Comparison of ENCODE assay signal across 8 cellular contexts in the genomic region with DNA sequence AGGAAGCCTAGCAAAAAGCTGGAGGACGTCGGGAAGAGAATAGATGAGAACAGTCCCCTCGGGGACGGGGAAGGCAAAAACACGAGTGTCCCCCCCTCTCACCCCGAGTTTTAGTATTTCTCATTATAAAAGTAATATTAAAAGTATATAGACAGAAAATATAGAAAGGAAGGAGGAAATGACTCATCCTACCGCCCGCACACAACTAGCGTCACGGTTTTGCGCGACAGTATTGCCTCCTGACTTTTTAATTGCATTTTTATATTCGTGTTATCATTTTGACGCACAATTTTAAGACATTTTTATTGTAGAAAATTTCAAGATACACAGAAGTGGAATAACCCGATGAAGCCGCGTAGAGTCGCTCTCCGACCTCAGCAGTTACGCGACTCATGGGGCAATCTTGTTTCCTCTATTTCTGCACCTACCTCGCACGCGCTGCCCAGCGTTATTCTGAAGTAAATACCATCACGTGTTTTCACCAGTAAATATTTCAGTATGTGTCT. TPM values are rescaled to one million over a fixed set of nuclear protein-coding genes. Genes with fewer than 3 reads are reported as not detected.
DNase-seq lines count a peak whose midpoint lies in the region; ATAC-seq and TF ChIP-seq lines count a peak whose summit lies in the region.

No MANE protein-coding gene starts in this region.

- WGBS in body of pancreas, 2 donors: 1% methylated on average over 26 of the region's 26 CpGs

- peak overlapping the region; percentile 95 for H3K4me2 ChIP-seq in SU-DHL-6 (ENCODE audit: low read depth, low read length, poor library complexity, severe bottlenecking)

- ATAC-seq in HG03439 (IDR thresholded peaks at IDR 0.05; ENCODE audit: unreplicated experiment) (peak; percentile 12), body of pancreas (peak; percentile 19), GM19351 (IDR thresholded peaks at IDR 0.05; ENCODE audit: unreplicated experiment) (no peak)

- H3K9me3 ChIP-seq in SU-DHL-6 (ENCODE audit: insufficient read depth, low read length) (no peaks in the 10 kb centered on the region), body of pancreas (no peaks in the 10 kb centered on the region)

- H3K4me1 ChIP-seq in body of pancreas: peaks cover 14% of the 10 kb centered on the region

- H3K4me3 ChIP-seq in SU-DHL-6 (ENCODE audit: insufficient read depth, low read length, poor library complexity, severe bottlenecking): peak overlapping the region; percentile 59
- peak overlapping the region in 1 of 2 donors; percentile 75 for H3K4me3 ChIP-seq in body of pancreas

- peak overlapping the region; percentile 50 for H3K9ac ChIP-seq in SU-DHL-6 (ENCODE audit: low read length)

- TF ChIP-seq CTCF in SU-DHL-6 (IDR thresholded peaks at IDR 0.05; ENCODE audit: insufficient read depth, low read length, poor library complexity, severe bottlenecking) (peak; percentile 10), body of pancreas (IDR thresholded peaks at IDR 0.05) (peak in 4 of 7 experiments; percentile 7 to 49 (median 33))

- H3K79me2 ChIP-seq in SU-DHL-6 (ENCODE audit: insufficient read depth, low read length): peaks cover 31% of the 10 kb centered on the region

- no peaks in the 10 kb centered on the region for H3K9me2 ChIP-seq in SU-DHL-6 (replicated peaks; ENCODE audit: insufficient read depth, low read length)

- no peak for TF ChIP-seq POLR2A in body of pancreas (IDR thresholded peaks at IDR 0.05)

- intact Hi-C loops in body of pancreas (cut with DNase I): no loop called here

- peak overlapping the region; percentile 93 for H3K27ac ChIP-seq in SU-DHL-6 (ENCODE audit: low read depth, low read length)
- H3K27ac ChIP-seq in body of pancreas: peak overlapping the region; percentile 69 to 98 (median 87)

- peak overlapping the region; percentile 59 for H2AFZ ChIP-seq in SU-DHL-6 (ENCODE audit: low read depth, low read length, severe bottlenecking)

- H3K36me3 ChIP-seq in SU-DHL-6 (ENCODE audit: low read length): peaks cover 11% of the 10 kb centered on the region; the same call in 1 of the 2 replicates
- H3K36me3 ChIP-seq in body of pancreas (replicated peaks in 1 of 2; ENCODE audit: insufficient read depth in 1 of 2, low read depth in 2 of 2): no peaks in the 10 kb centered on the region

- peaks cover 44% of the 10 kb centered on the region for H3F3A ChIP-seq in SU-DHL-6 (ENCODE audit: insufficient read depth)

- no peaks in the 10 kb centered on the region for H4K20me1 ChIP-seq in SU-DHL-6 (ENCODE audit: low read depth, low read length)

- H3K27me3 ChIP-seq in SU-DHL-6 (ENCODE audit: low read length) (no peaks in the 10 kb centered on the region), body of pancreas (no peaks in the 10 kb centered on the region)

- peak; percentile 18 for DNase-seq in NCI-H748 (lab: John Stamatoyannopoulos, UW; ENCODE audit: unreplicated experiment)
- no peak for DNase-seq in NCI-H748 treated with DMSO at 0.1 percent for 48 hours (lab: John Stamatoyannopoulos, UW)
- DNase-seq in body of pancreas: peak; percentile 46 to 77 (median 56)
- peak; percentile 66 for DNase-seq in iris pigment epithelial cell (ENCODE audit: low read depth)
- peak in 3 of 4 experiments; percentile 40 to 64 (median 50) for DNase-seq in stimulated activated CD4-positive, alpha-beta T cell treated with anti-CD3 and anti-CD28 coated beads, Interleukin-1b, Interleukin-23, amount 100 ng/mL, for 24 hours (ENCODE audit: low read depth in 4 of 4, low spot score in 1 of 4)

RNA-seq across cellular contexts. Expression of gene SLC25A19, which starts 0.7 kb away (rescaled TPM):
- total RNA-seq in body of pancreas: 1 to 10 TPM; 7.6 to 8.3 TPM

RNA-seq across cellular contexts. Expression of gene MIF4GD, which starts 18.9 kb away (rescaled TPM):
- 10 to 100 TPM; 20.5 to 26.4 TPM for total RNA-seq in body of pancreas

RNA-seq across cellular contexts. Expression of gene MRPS7, which starts 28.2 kb away (rescaled TPM):
- total RNA-seq in body of pancreas: 10 to 100 TPM; 13.7 to 25.4 TPM

RNA-seq across cellular contexts. Expression of gene GGA3, which starts 28.5 kb away (rescaled TPM):
- 10 to 100 TPM; 13.5 to 24.1 TPM for total RNA-seq in body of pancreas
